1 cellular context compared by ENCODE assay signal in genomic region chr16:88912556-88912955, GRCh38.
TF ChIP-seq lines count a peak whose summit lies in the region.

No MANE protein-coding gene starts in this region.

TF ChIP-seq in H1, 55 proteins besides CTCF, POLR2A, EP300 and RAD21:
- TF ChIP-seq JUN (IDR thresholded peaks at IDR 0.05; ENCODE audit: low read depth, low read length) (no peak), GTF2F1 (IDR thresholded peaks at IDR 0.05; ENCODE audit: borderline replicate concordance, low read depth, low read length) (no peak), RFX5 (IDR thresholded peaks at IDR 0.05; ENCODE audit: borderline replicate concordance, low read depth, low read length) (no peak), NANOG (IDR thresholded peaks at IDR 0.05; ENCODE audit: insufficient read depth, low read depth, low read length, poor library complexity, severe bottlenecking) (no peak), GABPA (IDR thresholded peaks at IDR 0.05; ENCODE audit: borderline replicate concordance, insufficient read depth, low read length) (no peak), TBP (IDR thresholded peaks at IDR 0.05; ENCODE audit: low read depth, low read length) (no peak), ASH2L (IDR thresholded peaks at IDR 0.05; ENCODE audit: low read length) (no peak), TAF1 (IDR thresholded peaks at IDR 0.05; ENCODE audit: low read depth, low read length) (no peak), CHD1 (IDR thresholded peaks at IDR 0.05; ENCODE audit: low read depth, low read length) (no peak), KDM5A (IDR thresholded peaks at IDR 0.05; ENCODE audit: low read length) (no peak), POLR2AphosphoS5 (IDR thresholded peaks at IDR 0.05; ENCODE audit: low read depth, low read length) (no peak), SIRT6 (IDR thresholded peaks at IDR 0.05; ENCODE audit: low read length) (no peak)
TF ChIP-seq in H1: peak in this region for 0.
